Comparison of ENCODE assay signal across 8 cellular contexts in the genomic region with DNA sequence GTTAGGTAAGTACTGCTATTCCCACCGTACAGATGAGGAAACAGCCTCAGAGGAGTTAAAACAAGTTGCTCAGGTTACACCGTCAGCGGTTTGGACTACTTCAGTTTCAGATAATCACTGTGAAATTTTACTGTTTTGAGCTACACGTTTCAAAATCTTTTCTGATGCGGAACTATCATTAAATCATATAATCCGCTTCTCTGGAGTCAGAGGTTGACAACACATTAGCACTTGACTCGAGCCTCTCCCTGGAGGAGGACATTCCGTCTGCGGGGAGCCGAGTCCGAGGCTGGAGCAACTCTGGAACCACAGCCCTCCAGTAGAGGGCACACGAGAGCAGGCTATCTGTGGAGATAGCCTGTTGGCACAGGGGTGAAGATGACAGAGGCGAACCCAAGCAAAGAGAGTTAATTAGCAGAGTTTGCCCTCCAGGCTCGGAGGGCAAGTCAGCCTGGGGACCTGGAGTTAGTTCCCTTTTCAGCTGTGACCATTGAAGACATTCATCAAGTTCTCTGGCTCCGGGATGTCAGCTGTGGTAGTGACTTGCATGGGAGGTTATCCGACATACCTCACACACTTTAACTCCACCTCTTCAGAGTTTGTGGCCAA.
DNase-seq lines count a peak whose midpoint lies in the region; ATAC-seq and TF ChIP-seq lines count a peak whose summit lies in the region.

No MANE protein-coding gene starts in this region.

- no peaks in the 10 kb centered on the region for H3K9me2 ChIP-seq in OCI-LY1 (ENCODE audit: low read depth, low read length)

- 0 out of 2 replicates have a peak, but pooled peaks cover 5% of the 10 kb centered on the region for H3K27me3 ChIP-seq in OCI-LY1 (ENCODE audit: insufficient read depth, low read length)
- no peaks in the 10 kb centered on the region for H3K27me3 ChIP-seq in naive thymus-derived CD4-positive, alpha-beta T cell (ENCODE audit: control insufficient read depth in 2 of 2, insufficient read depth in 2 of 2, low read length in 2 of 2)

- H4K20me1 ChIP-seq in OCI-LY1 (ENCODE audit: insufficient read depth, low read length): no peaks in the 10 kb centered on the region

- no peak overlapping the region for H3K4me2 ChIP-seq in OCI-LY1 (ENCODE audit: low read length)

- no peaks in the 10 kb centered on the region for H3K36me3 Mint-ChIP-seq in naive thymus-derived CD4-positive, alpha-beta T cell
- no peaks in the 10 kb centered on the region for H3K36me3 Mint-ChIP-seq in stimulated activated memory B cell treated with anti-CD40 and anti-IgM and Interleukin-4, amounts not matched to agents 10 μg/mL and 1 μg/mL and 100 μg/mL, for 72 hours

- H3K4me3 Mint-ChIP-seq in naive thymus-derived CD4-positive, alpha-beta T cell: peak overlapping the region; percentile 43 to 75 (median 64)
- H3K4me3 Mint-ChIP-seq in stimulated activated memory B cell treated with anti-CD40 and anti-IgM and Interleukin-4, amounts not matched to agents 10 μg/mL and 1 μg/mL and 100 μg/mL, for 72 hours: peak overlapping the region; percentile 18

- H3K27ac Mint-ChIP-seq in naive thymus-derived CD4-positive, alpha-beta T cell: peak overlapping the region in 4 of 9 donors; percentile 56 to 78 (median 70)
- no peak overlapping the region for H3K27ac Mint-ChIP-seq in stimulated activated memory B cell treated with anti-CD40 and anti-IgM and Interleukin-4, amounts not matched to agents 10 μg/mL and 1 μg/mL and 100 μg/mL, for 72 hours

- CTCF ChIA-PET in naive thymus-derived CD4-positive, alpha-beta T cell (lab: Charles Lee): interaction anchor here (0.6 to 2.7 kb wide), 11 partner anchors 10 to 197 kb away, joined by 3 to 12 read pairs (median 4); no protein-coding TSS in a partner anchor

- TF ChIP-seq CTCF in OCI-LY1 (IDR thresholded peaks at IDR 0.05; ENCODE audit: low read length) (peak; percentile 96), epithelial cell of proximal tubule (conservative IDR thresholded peaks at IDR 0.05; ENCODE audit: low read depth, low read length) (peak; percentile 98)

- no peaks in the 10 kb centered on the region for H3K79me2 ChIP-seq in OCI-LY1 (ENCODE audit: insufficient read depth, low read length)

- no peaks in the 10 kb centered on the region for H3K36me3 ChIP-seq in OCI-LY1 (ENCODE audit: insufficient read depth, low read length)
- H3K36me3 ChIP-seq in naive thymus-derived CD4-positive, alpha-beta T cell (ENCODE audit: control insufficient read depth in 2 of 3, insufficient read depth in 3 of 3, low read length in 3 of 3): no peaks in the 10 kb centered on the region

- no peak overlapping the region for H3K9ac ChIP-seq in OCI-LY1 (ENCODE audit: low read length)

- H3K27ac ChIP-seq in OCI-LY1 (ENCODE audit: low read depth, low read length, poor library complexity, severe bottlenecking): no peak overlapping the region
- no peak overlapping the region for H3K27ac ChIP-seq in naive thymus-derived CD4-positive, alpha-beta T cell (ENCODE audit: low read depth, low read length)

- no peaks in the 10 kb centered on the region for H3K9me3 Mint-ChIP-seq in naive thymus-derived CD4-positive, alpha-beta T cell
- H3K9me3 Mint-ChIP-seq in stimulated activated memory B cell treated with anti-CD40 and anti-IgM and Interleukin-4, amounts not matched to agents 10 μg/mL and 1 μg/mL and 100 μg/mL, for 72 hours: no peaks in the 10 kb centered on the region

- intact Hi-C loops in naive thymus-derived CD4-positive, alpha-beta T cell (cut with micrococcal nuclease): loop anchor here (1.0 to 2.0 kb wide), 10 partner anchors 102 to 337 kb away; no protein-coding TSS in a partner anchor

- H3K4me3 ChIP-seq in OCI-LY1 (ENCODE audit: low read depth, low read length, poor library complexity, severe bottlenecking) (no peak overlapping the region), epithelial cell of proximal tubule (ENCODE audit: low read depth, low read length) (no peak overlapping the region)
- no peak overlapping the region for H3K4me3 ChIP-seq in naive thymus-derived CD4-positive, alpha-beta T cell (ENCODE audit: low read length)

- no peak overlapping the region for H2AFZ ChIP-seq in OCI-LY1 (ENCODE audit: low read length)

- no peaks in the 10 kb centered on the region for H3F3A ChIP-seq in OCI-LY1 (ENCODE audit: insufficient read depth, low read length)

- POLR2A ChIA-PET in naive thymus-derived CD4-positive, alpha-beta T cell (lab: Charles Lee): interaction anchor here (0.8 to 1.0 kb wide), 3 partner anchors 9 to 69 kb away, joined by 3 to 5 read pairs (median 3); no protein-coding TSS in a partner anchor

- no peaks in the 10 kb centered on the region for H3K4me1 ChIP-seq in OCI-LY1 (ENCODE audit: insufficient read depth, low read length, severe bottlenecking)
- peaks cover 0 to 21% of the 10 kb centered on the region in 2 donors for H3K4me1 ChIP-seq in naive thymus-derived CD4-positive, alpha-beta T cell (ENCODE audit: control insufficient read depth in 2 of 2, insufficient read depth in 2 of 2, low read length in 2 of 2)

- H3K27me3 Mint-ChIP-seq in naive thymus-derived CD4-positive, alpha-beta T cell: peaks cover 0 to 3% (median 0%) of the 10 kb centered on the region in 5 donors
- H3K27me3 Mint-ChIP-seq in stimulated activated memory B cell treated with anti-CD40 and anti-IgM and Interleukin-4, amounts not matched to agents 10 μg/mL and 1 μg/mL and 100 μg/mL, for 72 hours: peaks cover 21% of the 10 kb centered on the region

- H3K4me1 Mint-ChIP-seq in naive thymus-derived CD4-positive, alpha-beta T cell: peaks cover 26 to 80% (median 62%) of the 10 kb centered on the region in 7 donors
- H3K4me1 Mint-ChIP-seq in stimulated activated memory B cell treated with anti-CD40 and anti-IgM and Interleukin-4, amounts not matched to agents 10 μg/mL and 1 μg/mL and 100 μg/mL, for 72 hours: peaks cover 30% of the 10 kb centered on the region

- H3K9me3 ChIP-seq in OCI-LY1 (ENCODE audit: low read length): no peaks in the 10 kb centered on the region
- no peaks in the 10 kb centered on the region for H3K9me3 ChIP-seq in naive thymus-derived CD4-positive, alpha-beta T cell (ENCODE audit: control insufficient read depth in 2 of 3, low read length in 3 of 3)

- peak; percentile 73 for ATAC-seq in GM19395 (IDR thresholded peaks at IDR 0.05; ENCODE audit: unreplicated experiment)
- ATAC-seq in HG03520 (IDR thresholded peaks at IDR 0.05; ENCODE audit: unreplicated experiment): peak; percentile 63
- ATAC-seq in naive thymus-derived CD4-positive, alpha-beta T cell: peak; percentile 94
- ATAC-seq in stimulated activated memory B cell treated with anti-CD40 and anti-IgM and Interleukin-4, amounts not matched to agents 10 μg/mL and 1 μg/mL and 100 μg/mL, for 72 hours: peak; percentile 69

- DNase-seq in CMK (ENCODE audit: low read depth): peak; percentile 78
- peak; percentile 91 for DNase-seq in activated CD8-positive, alpha-beta memory T cell treated with anti-CD3 and anti-CD28 coated beads, Interleukin-2, amount 50 U/mL, for 48 hours
- no peak for DNase-seq in epithelial cell of proximal tubule (ENCODE audit: low read depth)
- peak; percentile 44 to 75 (median 64) for DNase-seq in naive thymus-derived CD4-positive, alpha-beta T cell
